1 cellular context compared by ENCODE assay signal in genomic region chr2:152175012-152175367, GRCh38.
A peak's percentile ranks its signal among the peaks of the same experiment; 100 is the strongest.
TF ChIP-seq lines count a peak whose summit lies in the region.

No MANE protein-coding gene starts in this region.

TF ChIP-seq in K562, 482 proteins besides CTCF, POLR2A, EP300 and RAD21 (continues in another document):
- TF ChIP-seq KDM1A (IDR thresholded peaks at IDR 0.05) (peak in 1 of 2 experiments; percentile 15; a peak in 1 of 4 replicates), ZNF707 (CRISPR knock-in tag; conservative IDR thresholded peaks at IDR 0.05) (no peak), MCM5 (IDR thresholded peaks at IDR 0.05; ENCODE audit: low read depth) (no peak), HMG20B (CRISPR knock-in tag; IDR thresholded peaks at IDR 0.05) (no peak), HIVEP1 (CRISPR knock-in tag; IDR thresholded peaks at IDR 0.05) (0 out of 2 replicates have a peak, but pooled peaks have one; percentile 63), RFX5 (IDR thresholded peaks at IDR 0.05; ENCODE audit: low read depth, low read length) (no peak), PRPF4 (IDR thresholded peaks at IDR 0.05; ENCODE audit: insufficient read depth, low read depth, low read length, poor library complexity, severe bottlenecking) (no peak), FOXA1 (IDR thresholded peaks at IDR 0.05; ENCODE audit: borderline replicate concordance) (no peak), ZNF124 (CRISPR knock-in tag; IDR thresholded peaks at IDR 0.05) (no peak), STAT6 (CRISPR knock-in tag; IDR thresholded peaks at IDR 0.05) (no peak), ZNF584 (CRISPR knock-in tag; IDR thresholded peaks at IDR 0.05; ENCODE audit: low read depth) (0 out of 2 replicates have a peak, but pooled peaks have one; percentile 14), MBD2 (IDR thresholded peaks at IDR 0.05; ENCODE audit: borderline replicate concordance, low read depth) (no peak), FOSL1 (tag; conservative IDR thresholded peaks at IDR 0.05) (no peak), SAFB2 (IDR thresholded peaks at IDR 0.05; ENCODE audit: borderline replicate concordance, low read depth, low read length, severe bottlenecking) (no peak), TFE3 (CRISPR knock-in tag; IDR thresholded peaks at IDR 0.05) (no peak), ZNF224 (CRISPR knock-in tag; IDR thresholded peaks at IDR 0.05) (no peak), MIER1 (IDR thresholded peaks at IDR 0.05; ENCODE audit: low read depth) (0 out of 2 replicates have a peak, but pooled peaks have one; percentile 40), ETV6 (IDR thresholded peaks at IDR 0.05; ENCODE audit: borderline replicate concordance in 1 of 2, low read depth in 2 of 2, low read length in 1 of 2) (no peak), ETV6 (CRISPR knock-in tag; IDR thresholded peaks at IDR 0.05; ENCODE audit: borderline replicate concordance) (no peak), MECOM (CRISPR knock-in tag; IDR thresholded peaks at IDR 0.05) (no peak), WHSC1 (IDR thresholded peaks at IDR 0.05; ENCODE audit: low read length) (no peak), ZKSCAN3 (CRISPR knock-in tag; IDR thresholded peaks at IDR 0.05) (no peak), HMGN3 (IDR thresholded peaks at IDR 0.05; ENCODE audit: borderline replicate concordance, extremely low read depth, insufficient read length, low read depth, low read length) (no peak), TRIM25 (IDR thresholded peaks at IDR 0.05; ENCODE audit: borderline replicate concordance) (no peak), ZNF79 (CRISPR knock-in tag; IDR thresholded peaks at IDR 0.05; ENCODE audit: low read depth) (no peak), E2F3 (CRISPR knock-in tag; IDR thresholded peaks at IDR 0.05) (no peak), CREB3 (tag; conservative IDR thresholded peaks at IDR 0.05; ENCODE audit: low read depth) (no peak), L3MBTL2 (IDR thresholded peaks at IDR 0.05) (0 out of 2 replicates have a peak, but pooled peaks have one; percentile 6), PPARD (CRISPR knock-in tag; IDR thresholded peaks at IDR 0.05) (no peak), PTRF (tag; IDR thresholded peaks at IDR 0.05) (no peak), OTX1 (CRISPR knock-in tag; IDR thresholded peaks at IDR 0.05) (no peak), ZNF444 (CRISPR knock-in tag; IDR thresholded peaks at IDR 0.05) (no peak), CREB1 (IDR thresholded peaks at IDR 0.05) (no peak), CREB1 (CRISPR knock-in tag; IDR thresholded peaks at IDR 0.05) (no peak), PRMT5 (CRISPR knock-in tag; IDR thresholded peaks at IDR 0.05) (no peak), HNRNPUL1 (IDR thresholded peaks at IDR 0.05; ENCODE audit: low read length) (no peak), HOXB6 (CRISPR knock-in tag; IDR thresholded peaks at IDR 0.05; ENCODE audit: borderline replicate concordance) (no peak), MCM7 (IDR thresholded peaks at IDR 0.05) (no peak), HMBOX1 (IDR thresholded peaks at IDR 0.05) (no peak; the same call in 1 of the 2 replicates), TFAM (CRISPR knock-in tag; conservative IDR thresholded peaks at IDR 0.05) (no peak), COPS2 (conservative IDR thresholded peaks at IDR 0.05) (no peak), MLLT1 (IDR thresholded peaks at IDR 0.05) (0 out of 4 replicates have a peak, but pooled peaks of 1 of the 2 experiments have one; percentile 22), XRCC5 (IDR thresholded peaks at IDR 0.05; ENCODE audit: low read depth, low read length) (no peak), PREB (CRISPR knock-in tag; IDR thresholded peaks at IDR 0.05) (no peak), YBX1 (IDR thresholded peaks at IDR 0.05) (no peak), CBX5 (IDR thresholded peaks at IDR 0.05; ENCODE audit: borderline replicate concordance, low read depth) (no peak), NEUROD1 (IDR thresholded peaks at IDR 0.05; ENCODE audit: borderline replicate concordance, low read depth, low read length, partially characterized antibody) (no peak), IRF1 (CRISPR knock-in tag; IDR thresholded peaks at IDR 0.05; ENCODE audit: borderline replicate concordance) (0 out of 2 replicates have a peak, but pooled peaks have one; percentile 15), EP400 (IDR thresholded peaks at IDR 0.05) (no peak), U2AF2 (optimal IDR thresholded peaks at IDR 0.05; ENCODE audit: low read depth, low read length) (no peak), KLF10 (CRISPR knock-in tag; IDR thresholded peaks at IDR 0.05) (no peak), ZNF77 (CRISPR knock-in tag; IDR thresholded peaks at IDR 0.05) (no peak), ELK3 (CRISPR knock-in tag; IDR thresholded peaks at IDR 0.05) (no peak), ZNF511 (CRISPR knock-in tag; IDR thresholded peaks at IDR 0.05) (no peak), ZFP30 (CRISPR knock-in tag; IDR thresholded peaks at IDR 0.05; ENCODE audit: borderline replicate concordance) (no peak), STAT5A (IDR thresholded peaks at IDR 0.05; ENCODE audit: borderline replicate concordance, low read length) (no peak), PBX2 (CRISPR knock-in tag; IDR thresholded peaks at IDR 0.05; ENCODE audit: low read depth) (no peak), PBX2 (tag; conservative IDR thresholded peaks at IDR 0.05; ENCODE audit: low read depth) (no peak; the same call in 1 of the 2 replicates), ARID1B (IDR thresholded peaks at IDR 0.05) (no peak)
